Comparison of ENCODE assay signal across 20 cellular contexts in the genomic region with DNA sequence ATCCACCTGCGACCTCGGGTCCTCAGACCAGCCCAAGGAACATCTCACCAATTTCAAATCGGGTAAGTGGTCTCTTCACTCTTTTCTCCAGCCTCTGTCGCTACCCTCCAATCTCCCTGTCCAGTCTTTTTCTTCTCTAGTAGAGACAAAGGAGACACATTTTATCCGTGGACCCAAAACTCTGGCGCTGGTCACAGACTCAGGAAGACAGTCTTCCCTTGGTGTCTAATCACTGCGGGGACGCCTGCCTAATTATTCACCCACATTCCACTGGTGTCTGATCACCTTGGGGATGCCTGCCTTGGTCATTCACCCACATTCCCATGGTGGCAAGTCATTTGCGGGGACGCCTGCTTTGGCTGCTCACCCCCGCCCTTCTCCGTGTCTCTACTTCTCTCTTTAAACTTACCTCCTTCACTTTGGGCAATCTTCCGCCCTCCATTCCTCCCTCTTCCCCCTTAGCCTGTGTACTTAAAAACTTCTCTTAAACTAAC. TPM values are rescaled to one million over a fixed set of nuclear protein-coding genes. Genes with fewer than 3 reads are reported as not detected.
"Had no signal": no experiment of that assay in that cellular context is flagged by ENCODE, and none has a peak within 500 bp of the region (broad histone marks: within the 10 kb centered on the region; RNA-seq: fewer than 3 reads in every experiment).

No MANE protein-coding gene starts in this region.

- H3K27ac ChIP-seq: coronary artery, heart left ventricle, neural progenitor cell, thoracic aorta, VCaP had no signal

- H3K27ac Mint-ChIP-seq: activated naive CD8-positive, alpha-beta T cell; immature natural killer cell; neural progenitor cell; stimulated activated effector memory CD8-positive, alpha-beta T cell treated with anti-CD3 and anti-CD28 coated beads, Interleukin-12 subunit alpha, Interleukin-12 subunit beta, amount 100 ng/mL, for 72 hours had no signal

- ATAC-seq: activated T-cell treated with anti-CD3 and anti-CD28 coated beads, Interleukin-2, amount 50 U/mL, for 4 hours; heart left ventricle; left cardiac atrium; stimulated activated effector memory CD8-positive, alpha-beta T cell treated with anti-CD3 and anti-CD28 coated beads, Interleukin-12 subunit alpha, Interleukin-12 subunit beta, amount 100 ng/mL, for 72 hours had no signal

- H3K27me3 Mint-ChIP-seq: activated naive CD8-positive, alpha-beta T cell; central memory CD8-positive, alpha-beta T cell had no signal

- H3K9me3 Mint-ChIP-seq: activated T-cell treated with anti-CD3 and anti-CD28 coated beads, Interleukin-2, amount 50 U/mL, for 4 hours; central memory CD8-positive, alpha-beta T cell; immature natural killer cell; stimulated activated effector memory CD8-positive, alpha-beta T cell treated with anti-CD3 and anti-CD28 coated beads, Interleukin-12 subunit alpha, Interleukin-12 subunit beta, amount 100 ng/mL, for 72 hours had no signal

- H3K27me3 ChIP-seq: neural progenitor cell had no signal

- H3K36me3 Mint-ChIP-seq: activated naive CD8-positive, alpha-beta T cell; immature natural killer cell; neural progenitor cell; stimulated activated effector memory CD8-positive, alpha-beta T cell treated with anti-CD3 and anti-CD28 coated beads, Interleukin-12 subunit alpha, Interleukin-12 subunit beta, amount 100 ng/mL, for 72 hours had no signal

- H2AFZ ChIP-seq: neural progenitor cell had no signal

- H3K4me2 ChIP-seq: neural progenitor cell had no signal

- H3K4me3 Mint-ChIP-seq: activated naive CD8-positive, alpha-beta T cell; activated T-cell treated with anti-CD3 and anti-CD28 coated beads, Interleukin-2, amount 50 U/mL, for 4 hours; central memory CD8-positive, alpha-beta T cell; immature natural killer cell; neural progenitor cell; stimulated activated effector memory CD8-positive, alpha-beta T cell treated with anti-CD3 and anti-CD28 coated beads, Interleukin-12 subunit alpha, Interleukin-12 subunit beta, amount 100 ng/mL, for 72 hours had no signal

- H3K36me3 ChIP-seq: heart left ventricle, neural progenitor cell, thoracic aorta had no signal

- H3K4me3 ChIP-seq: coronary artery, heart left ventricle, lung, neural progenitor cell, thoracic aorta had no signal

- H3K4me1 Mint-ChIP-seq: neural progenitor cell; stimulated activated effector memory CD8-positive, alpha-beta T cell treated with anti-CD3 and anti-CD28 coated beads, Interleukin-12 subunit alpha, Interleukin-12 subunit beta, amount 100 ng/mL, for 72 hours had no signal

- H3K4me1 ChIP-seq: heart left ventricle, neural progenitor cell had no signal

- DNase-seq: activated CD4-positive, alpha-beta T cell treated with anti-CD3 and anti-CD28 coated beads, Interleukin-2, amount 50 U/mL, for 48 hours; activated gamma-delta T cell treated with Interleukin-2 at 50 U/mL for 16 hours; activated T-cell treated with anti-CD3 and anti-CD28 coated beads, Interleukin-2, amount 50 U/mL, for 4 hours; amniotic stem cell; foreskin melanocyte; heart left ventricle; immature natural killer cell; left cardiac atrium; stimulated activated CD4-positive, alpha-beta T cell treated with anti-CD3 and anti-CD28 coated beads, Interleukin-12 subunit alpha, Interleukin-12 subunit beta, amount 100 ng/mL, for 4 hours; stimulated activated CD4-positive, alpha-beta T cell treated with anti-CD3 and anti-CD28 coated beads, Interleukin-2, amount 100 ng/mL, for 24 hours; T-helper 1 cell had no signal

- H3K9me3 ChIP-seq: heart left ventricle, thoracic aorta had no signal

RNA-seq across cellular contexts. Expression of a gene that starts 13.9 kb away (rescaled TPM):
- total RNA-seq: left cardiac atrium, lung, osteocyte, thoracic aorta had no signal
- polyA plus RNA-seq: heart left ventricle, immature natural killer cell, lung had no signal

RNA-seq across cellular contexts. Expression of a gene that starts 41.9 kb away (rescaled TPM):
- total RNA-seq: activated T-cell treated with anti-CD3 and anti-CD28 coated beads, Interleukin-2, amount 50 U/mL, for 4 hours; heart left ventricle; left cardiac atrium; lung; osteocyte; thoracic aorta had no signal
- polyA plus RNA-seq: heart left ventricle, immature natural killer cell, lung had no signal
